6 cellular contexts compared by ENCODE assay signal in the genomic region with DNA sequence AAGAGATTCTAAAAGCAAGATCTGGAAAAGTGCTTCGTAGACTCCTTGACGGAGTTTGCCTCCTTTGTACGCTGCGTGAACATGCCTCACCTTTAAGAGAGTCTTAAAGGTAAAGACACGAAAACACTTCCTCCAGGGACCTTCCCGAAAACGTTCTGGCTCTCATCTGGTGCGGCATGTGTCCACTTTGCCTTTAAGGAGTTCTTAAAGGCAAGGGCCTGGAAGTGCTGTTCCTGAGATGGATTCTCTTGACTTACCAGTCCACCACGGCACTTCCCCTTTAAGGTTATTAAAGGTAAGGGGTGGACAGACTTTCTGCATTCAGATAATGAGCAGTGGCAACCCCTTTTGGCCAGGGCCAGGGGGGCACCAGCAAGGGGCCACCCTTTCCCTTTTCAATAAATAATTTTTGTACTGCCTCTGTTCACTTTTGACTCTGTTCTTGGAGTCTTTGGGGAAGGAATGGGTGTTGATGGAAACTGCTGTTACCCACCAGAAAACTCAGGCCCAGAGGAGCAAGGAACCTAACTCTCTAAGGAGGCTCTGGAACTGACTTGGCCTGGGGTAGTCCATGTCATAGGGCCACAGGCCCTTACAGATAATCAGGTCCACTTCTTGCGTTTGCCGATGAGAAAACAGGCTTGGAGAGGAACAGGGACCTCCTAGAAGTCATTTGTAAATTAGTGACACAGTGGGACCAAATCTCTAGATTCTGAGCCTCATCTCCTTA. TPM values are rescaled to one million over a fixed set of nuclear protein-coding genes. Genes with fewer than 3 reads are reported as not detected.
DNase-seq lines count a peak whose midpoint lies in the region; TF ChIP-seq lines count a peak whose summit lies in the region.

No MANE protein-coding gene starts in this region.

- peak overlapping the region; percentile 83 for H3K4me2 ChIP-seq in hepatocyte

- no peaks in the 10 kb centered on the region for H3K27me3 ChIP-seq in hepatocyte
- H3K27me3 ChIP-seq in suprapubic skin, result no peaks in the 10 kb centered on the region

- H3K27ac ChIP-seq in hepatocyte, result peak overlapping the region; percentile 91
- peak overlapping the region; percentile 64 for H3K27ac ChIP-seq in suprapubic skin

- CTCF ChIA-PET in AG04449 (lab: Yijun Ruan, JAX), result interaction anchor here (1.3 to 11.5 kb wide), 5 partner anchors 11 to 331 kb away, joined by 5 to 189 read pairs (median 54); a partner anchor contains a TSS

- peak overlapping the region; percentile 57 for H3K4me3 ChIP-seq in AG04449 (ENCODE audit: low read depth, low read length)
- peak overlapping the region; percentile 47 for H3K4me3 ChIP-seq in hepatocyte
- peak overlapping the region; percentile 55 for H3K4me3 ChIP-seq in suprapubic skin

- DNase-seq in AG04449 (ENCODE audit: low read depth, low spot score), result no peak
- DNase-seq in GM20000 (ENCODE audit: low spot score), result peak; percentile 80
- DNase-seq in NAMALWA (ENCODE audit: low spot score), result peak; percentile 84
- DNase-seq in activated CD4-positive, alpha-beta T cell treated with anti-CD3 and anti-CD28 coated beads, Interleukin-2, amount 10 ng/mL, durations not matched to agents 24 days and 14 days, result peak; percentile 85
- peak; percentile 87 for DNase-seq in hepatocyte (ENCODE audit: low spot score)
- no peak for DNase-seq in suprapubic skin (ENCODE audit: low spot score in 2 of 2)

- H3K4me3 Mint-ChIP-seq in activated CD4-positive, alpha-beta T cell treated with anti-CD3 and anti-CD28 coated beads, Interleukin-2, amount 10 ng/mL, durations not matched to agents 24 days and 14 days, result peak overlapping the region; percentile 91

- POLR2A ChIA-PET in AG04449 (lab: Yijun Ruan, JAX), result no interaction called here

- H3K79me2 ChIP-seq in hepatocyte, result peaks cover 4% of the 10 kb centered on the region

- H3K4me1 Mint-ChIP-seq in activated CD4-positive, alpha-beta T cell treated with anti-CD3 and anti-CD28 coated beads, Interleukin-2, amount 10 ng/mL, durations not matched to agents 24 days and 14 days, result peaks cover 35% of the 10 kb centered on the region

- TF ChIP-seq CTCF in AG04449 (IDR thresholded peaks at IDR 0.05; ENCODE audit: insufficient read depth, low read length, missing control alignments) (no peak), GM20000 (IDR thresholded peaks at IDR 0.05; ENCODE audit: extremely low read depth, missing control alignments) (no peak), hepatocyte (IDR thresholded peaks at IDR 0.05; ENCODE audit: poor library complexity) (no peak), suprapubic skin (IDR thresholded peaks at IDR 0.05) (no peak)

- no peaks in the 10 kb centered on the region for H4K20me1 ChIP-seq in hepatocyte (ENCODE audit: insufficient read depth, poor library complexity, severe bottlenecking)

- peak overlapping the region; percentile 92 for H3K27ac Mint-ChIP-seq in activated CD4-positive, alpha-beta T cell treated with anti-CD3 and anti-CD28 coated beads, Interleukin-2, amount 10 ng/mL, durations not matched to agents 24 days and 14 days

- H3K9me3 Mint-ChIP-seq in activated CD4-positive, alpha-beta T cell treated with anti-CD3 and anti-CD28 coated beads, Interleukin-2, amount 10 ng/mL, durations not matched to agents 24 days and 14 days, result no peaks in the 10 kb centered on the region

- intact Hi-C loops in activated CD4-positive, alpha-beta T cell treated with anti-CD3 and anti-CD28 coated beads, Interleukin-2, amount 10 ng/mL, durations not matched to agents 24 days and 14 days (cut with micrococcal nuclease), result loop anchor here (1.0 kb wide), 4 partner anchors 13 to 42 kb away; a partner anchor contains a TSS

- WGBS in hepatocyte (ENCODE audit: low lambda C conversion rate, missing lambda C conversion rate), result 19% methylated on average over 11 of the region's 11 CpGs
- 15% methylated on average over 11 of the region's 11 CpGs for WGBS in suprapubic skin

- H3K9me3 ChIP-seq in hepatocyte (ENCODE audit: low read depth) (no peaks in the 10 kb centered on the region), suprapubic skin (no peaks in the 10 kb centered on the region)

- TF ChIP-seq POLR2A in suprapubic skin (IDR thresholded peaks at IDR 0.05), result no peak

- peaks cover 5% of the 10 kb centered on the region for H3K27me3 Mint-ChIP-seq in activated CD4-positive, alpha-beta T cell treated with anti-CD3 and anti-CD28 coated beads, Interleukin-2, amount 10 ng/mL, durations not matched to agents 24 days and 14 days

- H3K36me3 Mint-ChIP-seq in activated CD4-positive, alpha-beta T cell treated with anti-CD3 and anti-CD28 coated beads, Interleukin-2, amount 10 ng/mL, durations not matched to agents 24 days and 14 days (ENCODE audit: low read depth), result peaks cover 13% of the 10 kb centered on the region

- H3K36me3 ChIP-seq in hepatocyte (replicated peaks; ENCODE audit: insufficient read depth, low read depth), result no peaks in the 10 kb centered on the region
- H3K36me3 ChIP-seq in suprapubic skin, result no peaks in the 10 kb centered on the region

- peak overlapping the region; percentile 85 for H2AFZ ChIP-seq in hepatocyte

- H3K9me2 ChIP-seq in hepatocyte (replicated peaks; ENCODE audit: insufficient read depth), result no peaks in the 10 kb centered on the region

- H3K4me1 ChIP-seq in hepatocyte (ENCODE audit: insufficient read depth), result peaks cover 32% of the 10 kb centered on the region
- peaks cover 45% of the 10 kb centered on the region for H3K4me1 ChIP-seq in suprapubic skin

- no peak for TF ChIP-seq EP300 in suprapubic skin (IDR thresholded peaks at IDR 0.05)

RNA-seq across cellular contexts. Expression of a gene that starts 4.4 kb away (rescaled TPM):
- total RNA-seq in activated CD4-positive, alpha-beta T cell treated with anti-CD3 and anti-CD28 coated beads, Interleukin-2, amount 10 ng/mL, durations not matched to agents 24 days and 14 days, result 0.28 and 0.33 TPM in 2 replicates
- total RNA-seq in hepatocyte (1.5 and 1.9 TPM in 2 replicates), suprapubic skin (1 to 10 TPM in 2 of 4 donors, under 1 TPM in 2; 0.89 to 5.4 (median 1.2) TPM)
- polyA plus RNA-seq in hepatocyte, result 5.5 and 6.3 TPM in 2 replicates

RNA-seq across cellular contexts. Expression of a gene that starts 15.9 kb away (rescaled TPM):
- 34.2 and 35.2 TPM in 2 replicates for total RNA-seq in activated CD4-positive, alpha-beta T cell treated with anti-CD3 and anti-CD28 coated beads, Interleukin-2, amount 10 ng/mL, durations not matched to agents 24 days and 14 days
- total RNA-seq in hepatocyte (34.4 and 56.2 TPM in 2 replicates), suprapubic skin (100 to 1,000 TPM in 3 of 4 donors, 10 to 100 TPM in 1; 97.8 to 170 (median 157) TPM)
- 92.7 and 117 TPM in 2 replicates for polyA plus RNA-seq in hepatocyte

RNA-seq across cellular contexts. Expression of a gene that starts 31.5 kb away (rescaled TPM):
- total RNA-seq in activated CD4-positive, alpha-beta T cell treated with anti-CD3 and anti-CD28 coated beads, Interleukin-2, amount 10 ng/mL, durations not matched to agents 24 days and 14 days, result 82.7 and 90.2 TPM in 2 replicates
- total RNA-seq in hepatocyte (236 and 749 TPM in 2 replicates), suprapubic skin (100 to 1,000 TPM in 1 of 4 donors, 10 to 100 TPM in 3; 64.5 to 104 (median 93.0) TPM)
- polyA plus RNA-seq in hepatocyte, result 72.9 and 74.1 TPM in 2 replicates

RNA-seq across cellular contexts. Expression of a gene that starts 41.8 kb away (rescaled TPM):
- 198 and 200 TPM in 2 replicates for total RNA-seq in activated CD4-positive, alpha-beta T cell treated with anti-CD3 and anti-CD28 coated beads, Interleukin-2, amount 10 ng/mL, durations not matched to agents 24 days and 14 days
- total RNA-seq in hepatocyte, result 38.9 and 52.2 TPM in 2 replicates
- polyA plus RNA-seq in hepatocyte, result 54.1 and 72.3 TPM in 2 replicates
- 10 to 100 TPM; 44.0 to 58.4 (median 50.3) TPM for total RNA-seq in suprapubic skin

RNA-seq across cellular contexts. Expression of a gene that starts 51.0 kb away (rescaled TPM):
- total RNA-seq in activated CD4-positive, alpha-beta T cell treated with anti-CD3 and anti-CD28 coated beads, Interleukin-2, amount 10 ng/mL, durations not matched to agents 24 days and 14 days, result 2.1 and 3.2 TPM in 2 replicates
- total RNA-seq in hepatocyte, result 122 and 160 TPM in 2 replicates
- polyA plus RNA-seq in hepatocyte, result 17.1 and 21.4 TPM in 2 replicates
- total RNA-seq in suprapubic skin, result 100 to 1,000 TPM; 106 to 161 (median 128) TPM

Comparison
In these comparisons a context has a peak if more than half of its experiments do, and no peak if none do; other contexts are left out.
1. DNase-seq: peak in GM20000 (single experiment), NAMALWA (single experiment), activated CD4-positive, alpha-beta T cell treated with anti-CD3 and anti-CD28 coated beads, Interleukin-2, amount 10 ng/mL, durations not matched to agents 24 days and 14 days (single experiment) and hepatocyte (single experiment); none in AG04449 (single experiment) and suprapubic skin (0 of 2).
2. Peak in every context shown above with its lines, with median percentiles within 50 percentile points of each other: H3K4me3 ChIP-seq.